In genomic region chr2:219177594-219178376, GRCh38 we compare ENCODE assay signal across 1 cellular context.
TF ChIP-seq lines count a peak whose summit lies in the region.

TSS of gene RETREG2 (plus strand) at chr2:219178275. CDS start at chr2:219178353, 78 bp downstream.

TF ChIP-seq in HepG2, 621 proteins besides CTCF, POLR2A, EP300 and RAD21 (continued from another document and continues in another):
- TF ChIP-seq ZHX1 (CRISPR knock-in tag; IDR thresholded peaks at IDR 0.05; ENCODE audit: low read depth): peak; percentile 65; the same call in 1 of the 2 replicates
- peak; percentile 93 for TF ChIP-seq ZNF235 (CRISPR knock-in tag; IDR thresholded peaks at IDR 0.05; ENCODE audit: borderline replicate concordance)
- no peak for TF ChIP-seq ZNF792 (CRISPR knock-in tag; IDR thresholded peaks at IDR 0.05)
- no peak for TF ChIP-seq SNRNP70 (IDR thresholded peaks at IDR 0.05; ENCODE audit: low read depth, low read length)
- peak; percentile 76 for TF ChIP-seq MED8 (CRISPR knock-in tag; IDR thresholded peaks at IDR 0.05; ENCODE audit: insufficient replicate concordance)
- peak; percentile 39; the same call in 1 of the 2 replicates for TF ChIP-seq ATF3 (CRISPR knock-in tag; IDR thresholded peaks at IDR 0.05)
- peak; percentile 91; the same call in 1 of the 2 replicates for TF ChIP-seq ZFP90 (CRISPR knock-in tag; IDR thresholded peaks at IDR 0.05; ENCODE audit: borderline replicate concordance)
- TF ChIP-seq MEF2D (CRISPR knock-in tag; IDR thresholded peaks at IDR 0.05): no peak
- no peak for TF ChIP-seq MLXIP (CRISPR knock-in tag; IDR thresholded peaks at IDR 0.05; ENCODE audit: borderline replicate concordance)
- TF ChIP-seq ELF4 (CRISPR knock-in tag; IDR thresholded peaks at IDR 0.05; ENCODE audit: borderline replicate concordance): no peak
- no peak for TF ChIP-seq ZNF33A (CRISPR knock-in tag; IDR thresholded peaks at IDR 0.05; ENCODE audit: borderline replicate concordance)
- TF ChIP-seq ZFP37 (CRISPR knock-in tag; IDR thresholded peaks at IDR 0.05; ENCODE audit: borderline replicate concordance): no peak; the same call in 1 of the 2 replicates
- TF ChIP-seq STAT5B (CRISPR knock-in tag; IDR thresholded peaks at IDR 0.05): no peak
- TF ChIP-seq SMARCE1 (IDR thresholded peaks at IDR 0.05; ENCODE audit: borderline replicate concordance): no peak
- TF ChIP-seq CC2D1A (CRISPR knock-in tag; IDR thresholded peaks at IDR 0.05): 0 out of 2 replicates have a peak, but pooled peaks have one; percentile 12
- TF ChIP-seq NR3C1 (CRISPR knock-in tag; IDR thresholded peaks at IDR 0.05): no peak
- peak; percentile 24; the same call in 1 of the 2 replicates for TF ChIP-seq ZHX2 (IDR thresholded peaks at IDR 0.05; ENCODE audit: low read depth)
- TF ChIP-seq ZHX2 (CRISPR knock-in tag; IDR thresholded peaks at IDR 0.05; ENCODE audit: borderline replicate concordance): 0 out of 2 replicates have a peak, but pooled peaks have one; percentile 51
- no peak for TF ChIP-seq ZBTB10 (CRISPR knock-in tag; IDR thresholded peaks at IDR 0.05; ENCODE audit: borderline replicate concordance)
- TF ChIP-seq ZNF691 (CRISPR knock-in tag; IDR thresholded peaks at IDR 0.05; ENCODE audit: borderline replicate concordance, low read depth): peak; percentile 69; the same call in 1 of the 2 replicates
- peak; percentile 89 for TF ChIP-seq AGO2 (optimal IDR thresholded peaks at IDR 0.05; ENCODE audit: low read depth, low read length)
- TF ChIP-seq CSRNP1 (CRISPR knock-in tag; IDR thresholded peaks at IDR 0.05): peak; percentile 23
- TF ChIP-seq ZNF383 (CRISPR knock-in tag; IDR thresholded peaks at IDR 0.05; ENCODE audit: borderline replicate concordance): peak; percentile 90; the same call in 1 of the 2 replicates
- peak; percentile 99 for TF ChIP-seq USF2 (IDR thresholded peaks at IDR 0.05; ENCODE audit: low read depth, low read length)
- TF ChIP-seq USF2 (CRISPR knock-in tag; IDR thresholded peaks at IDR 0.05; ENCODE audit: borderline replicate concordance): peak; percentile 96
- TF ChIP-seq GABPA (IDR thresholded peaks at IDR 0.05; ENCODE audit: low read depth, low read length): no peak
- peak; percentile 82 for TF ChIP-seq GABPA (CRISPR knock-in tag; IDR thresholded peaks at IDR 0.05; ENCODE audit: low read depth)
- TF ChIP-seq DBP (CRISPR knock-in tag; IDR thresholded peaks at IDR 0.05; ENCODE audit: not compliant biosample characterization): no peak
- peak; percentile 91 for TF ChIP-seq ERF (CRISPR knock-in tag; IDR thresholded peaks at IDR 0.05)
- no peak for TF ChIP-seq ZMYM2 (CRISPR knock-in tag; IDR thresholded peaks at IDR 0.05)
